Comparison of ENCODE assay signal across 9 cellular contexts in the genomic region with DNA sequence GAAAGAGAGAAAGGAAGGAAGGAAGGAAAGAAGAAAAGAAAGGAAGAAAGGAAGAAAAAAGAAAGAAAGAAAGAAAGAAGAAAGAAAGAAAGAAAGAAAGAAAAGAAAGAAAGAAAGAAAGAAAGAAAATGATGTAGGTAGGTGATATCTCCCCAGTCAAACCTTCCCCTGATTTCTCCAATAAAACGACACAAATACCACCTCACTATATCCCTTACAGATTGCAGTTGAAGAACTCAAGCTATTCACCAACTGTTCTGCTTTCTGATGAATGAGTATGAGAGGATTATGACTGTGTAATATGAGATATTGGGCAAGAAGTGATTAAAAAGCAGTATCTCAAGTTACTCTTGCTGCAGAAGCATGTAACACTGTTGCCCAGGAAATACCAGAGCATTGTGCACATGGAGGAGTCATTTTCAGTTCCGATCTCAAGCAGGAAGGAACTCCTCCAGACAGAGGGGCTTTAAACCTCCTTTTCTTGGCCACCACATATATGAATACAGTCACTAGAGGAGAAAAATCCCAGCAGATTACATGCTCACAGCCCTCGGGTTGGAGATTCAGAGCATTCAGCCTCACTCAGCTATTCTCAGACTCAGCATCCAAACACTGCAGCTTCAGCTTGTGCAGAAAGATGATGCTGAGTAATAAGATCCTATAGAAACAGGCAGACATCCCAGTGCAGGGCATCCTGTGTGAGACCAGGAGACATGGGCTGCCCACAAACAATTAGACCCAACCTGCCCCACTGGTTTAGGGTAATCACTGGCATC.
DNase-seq lines count a peak whose midpoint lies in the region; ATAC-seq and TF ChIP-seq lines count a peak whose summit lies in the region.
"Had no signal": no experiment of that assay in that cellular context is flagged by ENCODE, and none has a peak within 500 bp of the region (broad histone marks: within the 10 kb centered on the region; RNA-seq: fewer than 3 reads in every experiment).

No MANE protein-coding gene starts in this region.

- H3K27ac ChIP-seq in RWPE1 (peak overlapping the region; percentile 84), dorsolateral prefrontal cortex (peak overlapping the region in 17 of 59 donors; percentile 7 to 67 (median 38))
- H3K27ac ChIP-seq: 22Rv1 had no signal

- H3K36me3 Mint-ChIP-seq in nephron (ENCODE audit: low read depth) (no peaks in the 10 kb centered on the region), endothelial cell (ENCODE audit: low read depth, unreplicated experiment) (no peaks in the 10 kb centered on the region)

- H3K9me3 Mint-ChIP-seq in nephron (peaks cover 3% of the 10 kb centered on the region), endothelial cell (ENCODE audit: unreplicated experiment) (no peaks in the 10 kb centered on the region)

- POLR2A ChIA-PET in RWPE1 (lab: Yijun Ruan, JAX; ENCODE audit: low non-redundant PET): interaction anchor here (0.7 kb wide), 1 partner anchor 377 kb away, joined by 5 read pairs; no protein-coding TSS in a partner anchor

- H3K4me1 Mint-ChIP-seq in nephron: peaks cover 40% of the 10 kb centered on the region
- peaks cover 14% of the 10 kb centered on the region for H3K4me1 Mint-ChIP-seq in endothelial cell (ENCODE audit: unreplicated experiment)

- peak overlapping the region; percentile 90 to 92 (median 91) for H3K27ac Mint-ChIP-seq in nephron
- H3K27ac Mint-ChIP-seq in endothelial cell (ENCODE audit: unreplicated experiment): no peak overlapping the region

- H3K27me3 Mint-ChIP-seq in nephron (ENCODE audit: low read depth): no peaks in the 10 kb centered on the region
- peaks cover 1% of the 10 kb centered on the region for H3K27me3 Mint-ChIP-seq in endothelial cell (ENCODE audit: unreplicated experiment)

- H3K4me3 Mint-ChIP-seq in nephron (peak overlapping the region; percentile 22 to 72 (median 24)), endothelial cell (ENCODE audit: unreplicated experiment) (no peak overlapping the region)

- intact Hi-C loops in dorsolateral prefrontal cortex (cut with DNase I): no loop called here

- CTCF ChIA-PET in RWPE1 (lab: Yijun Ruan, JAX): no interaction called here

- DNase-seq in NCI-H1436 (lab: John Stamatoyannopoulos, UW) (peak; percentile 11), NCI-H1436 treated with DMSO at 0.1 percent for 48 hours (lab: John Stamatoyannopoulos, UW) (no peak), RWPE1 (ENCODE audit: low spot score) (peak; percentile 96), dorsolateral prefrontal cortex (peak in 1 of 10 donors; percentile 27), endothelial cell (ENCODE audit: low spot score) (no peak)

- TF ChIP-seq CTCF in RWPE1 (conservative IDR thresholded peaks at IDR 0.05; ENCODE audit: low read depth) (no peak), dorsolateral prefrontal cortex (IDR thresholded peaks at IDR 0.05 in 54 of 56, conservative IDR thresholded peaks at IDR 0.05 in 2 of 56; ENCODE audit: low read depth in 1 of 56, partially characterized antibody in 56 of 56) (no peak), nephron (IDR thresholded peaks at IDR 0.05; ENCODE audit: unreplicated experiment in 3 of 3) (no peak), endothelial cell (IDR thresholded peaks at IDR 0.05; ENCODE audit: unreplicated experiment) (no peak)

- ATAC-seq in HG03135 (IDR thresholded peaks at IDR 0.05; ENCODE audit: unreplicated experiment) (peak; percentile 53), GM21360 (IDR thresholded peaks at IDR 0.05; ENCODE audit: unreplicated experiment) (no peak)

- peaks cover 0 to 6% (median 0%) of the 10 kb centered on the region in 45 donors for H3K27me3 ChIP-seq in dorsolateral prefrontal cortex

- peak overlapping the region in 42 of 59 donors; percentile 1 to 58 (median 32) for H3K4me3 ChIP-seq in dorsolateral prefrontal cortex

Comparison
In these comparisons a context has a peak if more than half of its experiments do, and no peak if none do; other contexts are left out.
1. DNase-seq: peak in NCI-H1436 (single experiment) and RWPE1 (single experiment); none in NCI-H1436 treated with DMSO at 0.1 percent for 48 hours (single experiment) and endothelial cell (single experiment).